ENCODE assay signal across 16 cellular contexts in the genomic region with DNA sequence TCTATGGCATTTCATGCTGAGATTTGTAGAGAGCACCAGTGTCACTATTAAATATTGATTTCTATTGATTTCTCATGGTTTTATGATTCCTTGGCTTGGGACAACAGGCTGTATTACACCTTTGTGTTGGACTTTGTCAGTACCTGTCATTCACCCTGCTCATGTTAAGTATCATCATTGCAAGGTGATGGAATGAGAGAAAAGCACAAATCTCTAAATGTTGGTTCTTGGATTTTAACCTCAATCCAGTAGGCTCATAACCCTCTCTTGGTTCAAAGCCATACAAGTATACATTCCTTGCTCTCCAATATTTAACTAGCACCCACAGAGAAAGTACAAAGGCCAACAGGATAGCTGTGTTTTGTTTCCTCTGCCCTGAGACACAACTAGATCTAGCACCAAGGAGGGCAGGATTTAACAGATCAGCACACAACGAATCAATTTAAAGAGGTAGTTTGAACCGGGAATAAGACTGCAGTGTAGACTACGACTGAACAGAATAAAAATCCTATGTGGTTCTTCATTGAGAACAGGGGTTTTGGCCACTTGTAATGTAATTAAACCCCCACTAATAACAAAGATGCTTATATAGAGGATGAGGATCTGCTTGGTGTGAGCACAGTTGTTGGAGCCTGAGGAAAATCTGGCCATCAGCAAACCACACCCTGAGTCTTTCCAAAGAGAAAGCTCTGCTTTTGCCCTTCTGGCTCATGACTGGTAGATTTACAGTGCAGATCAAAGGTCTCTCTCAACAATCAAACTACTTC.
A peak's percentile ranks its signal among the peaks of the same experiment; 100 is the strongest.
DNase-seq lines count a peak whose midpoint lies in the region; ATAC-seq and TF ChIP-seq lines count a peak whose summit lies in the region.
"Had no signal": no experiment of that assay in that cellular context is flagged by ENCODE, and none has a peak within 500 bp of the region (broad histone marks: within the 10 kb centered on the region; RNA-seq: fewer than 3 reads in every experiment).

No MANE protein-coding gene starts in this region.

- DNase-seq in Peyer's patch: no peak
- DNase-seq in kidney glomerular epithelial cell (lab: John Stamatoyannopoulos, UW): peak; percentile 54
- peak; percentile 51 for DNase-seq in mucosa of gallbladder (ENCODE audit: low spot score)
- DNase-seq in mesendoderm: no peak
- DNase-seq in NCI-H2029 treated with DMSO at 0.1 percent for 48 hours (lab: John Stamatoyannopoulos, UW): no peak
- no peak for DNase-seq in cerebellar nuclear complex (lab: John Stamatoyannopoulos, UW)
- DNase-seq: MG63; NCI-H1092 treated with DMSO at 0.1 percent for 48 hours; NCI-H1694; NCI-H345; NCI-H69; NK-92 treated with Interleukin-12 subunit alpha and Interleukin-12 subunit beta, amount 100 ng/mL, for 24 hours; OCI-M1 had no signal

- ATAC-seq in GM19452 (IDR thresholded peaks at IDR 0.05; ENCODE audit: unreplicated experiment): no peak

- no peaks in the 10 kb centered on the region for H3K9me3 ChIP-seq in Peyer's patch
- H3K9me3 ChIP-seq: BLaER1 treated with 17β-estradiol and CSF1 and Interleukin-3, amounts not matched to agents 10 nM and 100 nM; MG63 had no signal

- no peak overlapping the region for H3K18ac ChIP-seq in mesendoderm (ENCODE audit: low read length)

- no peaks in the 10 kb centered on the region for H3K79me1 ChIP-seq in mesendoderm (ENCODE audit: low read length)

- H2BK15ac ChIP-seq in mesendoderm (replicated peaks; ENCODE audit: low read depth): no peak overlapping the region

- H3K23ac ChIP-seq in mesendoderm (ENCODE audit: low read length): no peak overlapping the region

- no peak overlapping the region for H2AK5ac ChIP-seq in mesendoderm (ENCODE audit: low read length)

- H3K36me3 ChIP-seq in Peyer's patch (no peaks in the 10 kb centered on the region), mesendoderm (ENCODE audit: control insufficient read depth, insufficient read depth, low read length) (no peaks in the 10 kb centered on the region)
- H3K36me3 ChIP-seq: BLaER1 treated with 17β-estradiol and CSF1 and Interleukin-3, amounts not matched to agents 10 nM and 100 nM; MG63 had no signal

- TF ChIP-seq POLR2A in Peyer's patch (IDR thresholded peaks at IDR 0.05): no peak

- no peak overlapping the region for H2BK120ac ChIP-seq in mesendoderm (ENCODE audit: low read depth, low read length)

- peak overlapping the region in 3 of 4 donors; percentile 8 to 87 (median 74) for H3K27ac ChIP-seq in Peyer's patch
- H3K27ac ChIP-seq in mesendoderm (ENCODE audit: low read depth, low read length): no peak overlapping the region
- H3K27ac ChIP-seq: BLaER1 treated with 17β-estradiol and CSF1 and Interleukin-3, amounts not matched to agents 10 nM and 100 nM; KMS-11 had no signal

- H3K56ac ChIP-seq in mesendoderm (ENCODE audit: low read length): no peak overlapping the region

- no CpG with 5 or more reads among the region's 3 CpGs for WGBS in mesendoderm (ENCODE audit: extremely low coverage, insufficient coverage, low lambda C conversion rate)

- no peak overlapping the region for H3K9ac ChIP-seq in mesendoderm (ENCODE audit: low read length)
- H3K9ac ChIP-seq: BLaER1 treated with 17β-estradiol and CSF1 and Interleukin-3, amounts not matched to agents 10 nM and 100 nM; KMS-11 had no signal

- H3K4me3 ChIP-seq in Peyer's patch (no peak overlapping the region), mesendoderm (ENCODE audit: low read length) (no peak overlapping the region)
- H3K4me3 ChIP-seq: BLaER1 treated with 17β-estradiol and CSF1 and Interleukin-3, amounts not matched to agents 10 nM and 100 nM; MG63 had no signal

- H3K27me3 ChIP-seq in Peyer's patch (no peaks in the 10 kb centered on the region), mesendoderm (ENCODE audit: insufficient read depth, low read length, poor library complexity) (no peaks in the 10 kb centered on the region)
- H3K27me3 ChIP-seq: BLaER1 treated with 17β-estradiol and CSF1 and Interleukin-3, amounts not matched to agents 10 nM and 100 nM; MG63 had no signal

- H4K5ac ChIP-seq in mesendoderm (ENCODE audit: low read length): no peak overlapping the region

- H3K4me2 ChIP-seq in mesendoderm (ENCODE audit: low read length): no peak overlapping the region
- H3K4me2 ChIP-seq: BLaER1 treated with 17β-estradiol and CSF1 and Interleukin-3, amounts not matched to agents 10 nM and 100 nM; KMS-11 had no signal

- no peak for TF ChIP-seq CTCF in Peyer's patch (IDR thresholded peaks at IDR 0.05)

- no peak overlapping the region for H3K4ac ChIP-seq in mesendoderm (ENCODE audit: low read depth, low read length)

- H3K79me2 ChIP-seq in mesendoderm (ENCODE audit: control insufficient read depth, insufficient read depth, low read length): no peaks in the 10 kb centered on the region

- no peak overlapping the region for H2BK5ac ChIP-seq in mesendoderm (ENCODE audit: low read length)

- no peak overlapping the region for H4K8ac ChIP-seq in mesendoderm (ENCODE audit: low read depth, low read length)

- H3K4me1 ChIP-seq in Peyer's patch (no peaks in the 10 kb centered on the region), mesendoderm (ENCODE audit: control insufficient read depth, low read depth, low read length) (no peaks in the 10 kb centered on the region)

Comparison
In these comparisons a context has a peak if more than half of its experiments do, and no peak if none do; other contexts are left out.
1. DNase-seq: peak in kidney glomerular epithelial cell (single experiment) and mucosa of gallbladder (single experiment); none in Peyer's patch (0 of 3), mesendoderm (single experiment), NCI-H2029 treated with DMSO at 0.1 percent for 48 hours (single experiment) and cerebellar nuclear complex (0 of 2).